Comparison of ENCODE assay signal across 1 cellular context in the genomic region with DNA sequence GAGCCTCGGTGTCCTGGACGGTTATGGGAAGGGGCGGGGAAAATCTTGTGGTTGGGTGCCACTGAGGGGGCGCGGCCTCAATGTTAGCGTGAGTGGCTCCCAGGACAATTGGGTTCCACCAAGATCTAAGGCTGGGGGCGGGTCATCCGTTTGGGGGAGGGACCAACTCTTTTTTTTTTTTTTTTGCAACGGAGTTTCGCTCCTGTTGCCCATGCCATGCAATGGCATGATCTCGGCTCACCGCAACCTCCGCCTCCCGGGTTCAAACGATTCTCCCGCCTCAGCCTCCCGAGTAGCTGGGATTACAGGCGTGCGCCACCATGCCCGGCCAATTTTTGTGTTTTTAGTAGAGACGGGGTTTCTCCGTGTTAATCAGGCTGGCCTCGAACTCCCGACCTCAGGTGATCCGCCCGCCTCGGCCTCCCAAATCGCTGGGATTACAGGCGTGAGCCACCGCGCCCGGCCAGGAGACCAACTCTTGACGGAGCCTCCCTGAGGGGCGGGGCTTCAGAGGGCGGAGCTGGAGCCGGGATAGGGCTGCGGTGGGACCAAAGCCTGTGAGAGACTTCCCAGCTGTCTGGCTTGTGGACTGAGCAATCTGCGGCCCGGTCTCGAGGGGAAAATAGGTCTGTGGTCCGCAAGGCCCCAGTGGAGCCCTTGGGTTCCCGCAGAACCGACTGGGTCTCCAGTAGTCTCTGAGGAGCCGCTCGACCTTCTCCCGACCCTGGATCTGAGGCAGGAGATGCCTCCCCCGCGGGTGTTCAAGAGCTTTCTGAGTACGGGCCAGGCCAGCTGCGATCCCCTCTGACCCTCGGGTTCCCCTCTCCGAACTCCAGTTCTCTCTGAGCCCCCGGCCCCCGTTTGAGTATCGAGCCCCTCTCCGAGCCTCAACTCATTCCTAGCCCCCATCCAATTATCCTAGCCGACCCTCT.
TF ChIP-seq lines count a peak whose summit lies in the region.

No MANE protein-coding gene starts in this region.

TF ChIP-seq in HepG2, 621 proteins besides CTCF, POLR2A, EP300 and RAD21 (continued from another document):
- TF ChIP-seq, protein P1, sequence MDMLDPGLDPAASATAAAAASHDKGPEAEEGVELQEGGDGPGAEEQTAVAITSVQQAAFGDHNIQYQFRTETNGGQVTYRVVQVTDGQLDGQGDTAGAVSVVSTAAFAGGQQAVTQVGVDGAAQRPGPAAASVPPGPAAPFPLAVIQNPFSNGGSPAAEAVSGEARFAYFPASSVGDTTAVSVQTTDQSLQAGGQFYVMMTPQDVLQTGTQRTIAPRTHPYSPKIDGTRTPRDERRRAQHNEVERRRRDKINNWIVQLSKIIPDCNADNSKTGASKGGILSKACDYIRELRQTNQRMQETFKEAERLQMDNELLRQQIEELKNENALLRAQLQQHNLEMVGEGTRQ (IDR thresholded peaks at IDR 0.05; ENCODE audit: low read depth, low read length) = no peak
- TF ChIP-seq, protein P1 (CRISPR knock-in tag; IDR thresholded peaks at IDR 0.05; ENCODE audit: borderline replicate concordance) = no peak
- TF ChIP-seq HNF4G (IDR thresholded peaks at IDR 0.05; ENCODE audit: borderline replicate concordance, low read depth, low read length) (no peak), HNF4G (CRISPR knock-in tag; IDR thresholded peaks at IDR 0.05; ENCODE audit: borderline replicate concordance, low read depth) (no peak), ELF4 (CRISPR knock-in tag; IDR thresholded peaks at IDR 0.05; ENCODE audit: borderline replicate concordance) (no peak), HCFC1 (IDR thresholded peaks at IDR 0.05; ENCODE audit: low read depth, low read length) (no peak), ADNP (CRISPR knock-in tag; IDR thresholded peaks at IDR 0.05) (peak; percentile 99), RFXANK (CRISPR knock-in tag; IDR thresholded peaks at IDR 0.05) (no peak; the same call in 1 of the 2 replicates), KDM2A (CRISPR knock-in tag; IDR thresholded peaks at IDR 0.05; ENCODE audit: borderline replicate concordance, low read depth) (peak; percentile 77), SATB2 (CRISPR knock-in tag; IDR thresholded peaks at IDR 0.05) (0 out of 2 replicates have a peak, but pooled peaks have one; percentile 56), RORA (CRISPR knock-in tag; IDR thresholded peaks at IDR 0.05) (no peak), ZSCAN21 (CRISPR knock-in tag; IDR thresholded peaks at IDR 0.05; ENCODE audit: borderline replicate concordance) (no peak; the same call in 1 of the 2 replicates), RXRB (CRISPR knock-in tag; IDR thresholded peaks at IDR 0.05; ENCODE audit: borderline replicate concordance) (peak; percentile 38; the same call in 1 of the 2 replicates), ZNF383 (CRISPR knock-in tag; IDR thresholded peaks at IDR 0.05; ENCODE audit: borderline replicate concordance) (peak; percentile 49; the same call in 1 of the 2 replicates), RBFOX2 (IDR thresholded peaks at IDR 0.05; ENCODE audit: low read depth, low read length) (peak; percentile 80), SKI (IDR thresholded peaks at IDR 0.05; ENCODE audit: partially characterized antibody) (peak; percentile 10), MED8 (CRISPR knock-in tag; IDR thresholded peaks at IDR 0.05; ENCODE audit: insufficient replicate concordance) (no peak), ZFP1 (CRISPR knock-in tag; IDR thresholded peaks at IDR 0.05) (no peak; the same call in 1 of the 2 replicates), AGO1 (IDR thresholded peaks at IDR 0.05; ENCODE audit: low read depth, low read length, poor library complexity, severe bottlenecking) (no peak), HMG20B (CRISPR knock-in tag; conservative IDR thresholded peaks at IDR 0.05) (peak; percentile 16; the same call in 1 of the 2 replicates), MAFG (CRISPR knock-in tag; IDR thresholded peaks at IDR 0.05) (no peak), ARID2 (CRISPR knock-in tag; IDR thresholded peaks at IDR 0.05; ENCODE audit: borderline replicate concordance) (0 out of 2 replicates have a peak, but pooled peaks have one; percentile 35), ZNF577 (CRISPR knock-in tag; IDR thresholded peaks at IDR 0.05; ENCODE audit: borderline replicate concordance, low read depth) (no peak), MIER3 (CRISPR knock-in tag; IDR thresholded peaks at IDR 0.05; ENCODE audit: borderline replicate concordance) (peak; percentile 73; the same call in 1 of the 2 replicates), ZFP62 (CRISPR knock-in tag; IDR thresholded peaks at IDR 0.05) (no peak), ZNF891 (CRISPR knock-in tag; IDR thresholded peaks at IDR 0.05) (peak; percentile 87; the same call in 1 of the 2 replicates), NONO (IDR thresholded peaks at IDR 0.05) (no peak), NONO (CRISPR knock-in tag; conservative IDR thresholded peaks at IDR 0.05) (no peak)
- TF ChIP-seq, protein P2, sequence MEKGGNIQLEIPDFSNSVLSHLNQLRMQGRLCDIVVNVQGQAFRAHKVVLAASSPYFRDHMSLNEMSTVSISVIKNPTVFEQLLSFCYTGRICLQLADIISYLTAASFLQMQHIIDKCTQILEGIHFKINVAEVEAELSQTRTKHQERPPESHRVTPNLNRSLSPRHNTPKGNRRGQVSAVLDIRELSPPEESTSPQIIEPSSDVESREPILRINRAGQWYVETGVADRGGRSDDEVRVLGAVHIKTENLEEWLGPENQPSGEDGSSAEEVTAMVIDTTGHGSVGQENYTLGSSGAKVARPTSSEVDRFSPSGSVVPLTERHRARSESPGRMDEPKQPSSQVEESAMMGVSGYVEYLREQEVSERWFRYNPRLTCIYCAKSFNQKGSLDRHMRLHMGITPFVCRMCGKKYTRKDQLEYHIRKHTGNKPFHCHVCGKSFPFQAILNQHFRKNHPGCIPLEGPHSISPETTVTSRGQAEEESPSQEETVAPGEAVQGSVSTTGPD (CRISPR knock-in tag; IDR thresholded peaks at IDR 0.05) = peak; percentile 33; the same call in 1 of the 2 replicates
- TF ChIP-seq, protein P3, sequence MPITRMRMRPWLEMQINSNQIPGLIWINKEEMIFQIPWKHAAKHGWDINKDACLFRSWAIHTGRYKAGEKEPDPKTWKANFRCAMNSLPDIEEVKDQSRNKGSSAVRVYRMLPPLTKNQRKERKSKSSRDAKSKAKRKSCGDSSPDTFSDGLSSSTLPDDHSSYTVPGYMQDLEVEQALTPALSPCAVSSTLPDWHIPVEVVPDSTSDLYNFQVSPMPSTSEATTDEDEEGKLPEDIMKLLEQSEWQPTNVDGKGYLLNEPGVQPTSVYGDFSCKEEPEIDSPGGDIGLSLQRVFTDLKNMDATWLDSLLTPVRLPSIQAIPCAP (CRISPR knock-in tag; IDR thresholded peaks at IDR 0.05; ENCODE audit: low read depth) = peak; percentile 91; the same call in 1 of the 2 replicates
- TF ChIP-seq, protein P4, sequence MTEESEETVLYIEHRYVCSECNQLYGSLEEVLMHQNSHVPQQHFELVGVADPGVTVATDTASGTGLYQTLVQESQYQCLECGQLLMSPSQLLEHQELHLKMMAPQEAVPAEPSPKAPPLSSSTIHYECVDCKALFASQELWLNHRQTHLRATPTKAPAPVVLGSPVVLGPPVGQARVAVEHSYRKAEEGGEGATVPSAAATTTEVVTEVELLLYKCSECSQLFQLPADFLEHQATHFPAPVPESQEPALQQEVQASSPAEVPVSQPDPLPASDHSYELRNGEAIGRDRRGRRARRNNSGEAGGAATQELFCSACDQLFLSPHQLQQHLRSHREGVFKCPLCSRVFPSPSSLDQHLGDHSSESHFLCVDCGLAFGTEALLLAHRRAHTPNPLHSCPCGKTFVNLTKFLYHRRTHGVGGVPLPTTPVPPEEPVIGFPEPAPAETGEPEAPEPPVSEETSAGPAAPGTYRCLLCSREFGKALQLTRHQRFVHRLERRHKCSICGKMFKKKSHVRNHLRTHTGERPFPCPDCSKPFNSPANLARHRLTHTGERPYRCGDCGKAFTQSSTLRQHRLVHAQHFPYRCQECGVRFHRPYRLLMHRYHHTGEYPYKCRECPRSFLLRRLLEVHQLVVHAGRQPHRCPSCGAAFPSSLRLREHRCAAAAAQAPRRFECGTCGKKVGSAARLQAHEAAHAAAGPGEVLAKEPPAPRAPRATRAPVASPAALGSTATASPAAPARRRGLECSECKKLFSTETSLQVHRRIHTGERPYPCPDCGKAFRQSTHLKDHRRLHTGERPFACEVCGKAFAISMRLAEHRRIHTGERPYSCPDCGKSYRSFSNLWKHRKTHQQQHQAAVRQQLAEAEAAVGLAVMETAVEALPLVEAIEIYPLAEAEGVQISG (CRISPR knock-in tag; IDR thresholded peaks at IDR 0.05) = peak; percentile 75
- TF ChIP-seq, protein P5, sequence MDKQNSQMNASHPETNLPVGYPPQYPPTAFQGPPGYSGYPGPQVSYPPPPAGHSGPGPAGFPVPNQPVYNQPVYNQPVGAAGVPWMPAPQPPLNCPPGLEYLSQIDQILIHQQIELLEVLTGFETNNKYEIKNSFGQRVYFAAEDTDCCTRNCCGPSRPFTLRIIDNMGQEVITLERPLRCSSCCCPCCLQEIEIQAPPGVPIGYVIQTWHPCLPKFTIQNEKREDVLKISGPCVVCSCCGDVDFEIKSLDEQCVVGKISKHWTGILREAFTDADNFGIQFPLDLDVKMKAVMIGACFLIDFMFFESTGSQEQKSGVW (CRISPR knock-in tag; IDR thresholded peaks at IDR 0.05; ENCODE audit: borderline replicate concordance) = no peak
- TF ChIP-seq, protein P6, sequence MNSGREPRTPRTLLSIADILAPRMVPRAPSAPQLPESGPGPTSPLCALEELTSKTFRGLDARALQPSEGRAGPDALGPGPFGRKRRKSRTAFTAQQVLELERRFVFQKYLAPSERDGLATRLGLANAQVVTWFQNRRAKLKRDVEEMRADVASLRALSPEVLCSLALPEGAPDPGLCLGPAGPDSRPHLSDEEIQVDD (CRISPR knock-in tag; IDR thresholded peaks at IDR 0.05; ENCODE audit: borderline replicate concordance) = peak; percentile 54
- TF ChIP-seq, protein P7, sequence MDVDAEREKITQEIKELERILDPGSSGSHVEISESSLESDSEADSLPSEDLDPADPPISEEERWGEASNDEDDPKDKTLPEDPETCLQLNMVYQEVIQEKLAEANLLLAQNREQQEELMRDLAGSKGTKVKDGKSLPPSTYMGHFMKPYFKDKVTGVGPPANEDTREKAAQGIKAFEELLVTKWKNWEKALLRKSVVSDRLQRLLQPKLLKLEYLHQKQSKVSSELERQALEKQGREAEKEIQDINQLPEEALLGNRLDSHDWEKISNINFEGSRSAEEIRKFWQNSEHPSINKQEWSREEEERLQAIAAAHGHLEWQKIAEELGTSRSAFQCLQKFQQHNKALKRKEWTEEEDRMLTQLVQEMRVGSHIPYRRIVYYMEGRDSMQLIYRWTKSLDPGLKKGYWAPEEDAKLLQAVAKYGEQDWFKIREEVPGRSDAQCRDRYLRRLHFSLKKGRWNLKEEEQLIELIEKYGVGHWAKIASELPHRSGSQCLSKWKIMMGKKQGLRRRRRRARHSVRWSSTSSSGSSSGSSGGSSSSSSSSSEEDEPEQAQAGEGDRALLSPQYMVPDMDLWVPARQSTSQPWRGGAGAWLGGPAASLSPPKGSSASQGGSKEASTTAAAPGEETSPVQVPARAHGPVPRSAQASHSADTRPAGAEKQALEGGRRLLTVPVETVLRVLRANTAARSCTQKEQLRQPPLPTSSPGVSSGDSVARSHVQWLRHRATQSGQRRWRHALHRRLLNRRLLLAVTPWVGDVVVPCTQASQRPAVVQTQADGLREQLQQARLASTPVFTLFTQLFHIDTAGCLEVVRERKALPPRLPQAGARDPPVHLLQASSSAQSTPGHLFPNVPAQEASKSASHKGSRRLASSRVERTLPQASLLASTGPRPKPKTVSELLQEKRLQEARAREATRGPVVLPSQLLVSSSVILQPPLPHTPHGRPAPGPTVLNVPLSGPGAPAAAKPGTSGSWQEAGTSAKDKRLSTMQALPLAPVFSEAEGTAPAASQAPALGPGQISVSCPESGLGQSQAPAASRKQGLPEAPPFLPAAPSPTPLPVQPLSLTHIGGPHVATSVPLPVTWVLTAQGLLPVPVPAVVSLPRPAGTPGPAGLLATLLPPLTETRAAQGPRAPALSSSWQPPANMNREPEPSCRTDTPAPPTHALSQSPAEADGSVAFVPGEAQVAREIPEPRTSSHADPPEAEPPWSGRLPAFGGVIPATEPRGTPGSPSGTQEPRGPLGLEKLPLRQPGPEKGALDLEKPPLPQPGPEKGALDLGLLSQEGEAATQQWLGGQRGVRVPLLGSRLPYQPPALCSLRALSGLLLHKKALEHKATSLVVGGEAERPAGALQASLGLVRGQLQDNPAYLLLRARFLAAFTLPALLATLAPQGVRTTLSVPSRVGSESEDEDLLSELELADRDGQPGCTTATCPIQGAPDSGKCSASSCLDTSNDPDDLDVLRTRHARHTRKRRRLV (CRISPR knock-in tag; IDR thresholded peaks at IDR 0.05) = peak; percentile 90; the same call in 1 of the 2 replicates
